17 cellular contexts compared by ENCODE assay signal in genomic region chr3:123092243-123092642, GRCh38. TPM values are rescaled to one million over a fixed set of nuclear protein-coding genes. Genes with fewer than 3 reads are reported as not detected.
DNase-seq lines count a peak whose midpoint lies in the region; ATAC-seq and TF ChIP-seq lines count a peak whose summit lies in the region.
"Had no signal": no experiment of that assay in that cellular context is flagged by ENCODE, and none has a peak within 500 bp of the region (broad histone marks: within the 10 kb centered on the region; RNA-seq: fewer than 3 reads in every experiment).

No MANE protein-coding gene starts in this region.

- no peak for TF ChIP-seq POLR2A in spleen (IDR thresholded peaks at IDR 0.05)

- no peak overlapping the region for H3K27ac ChIP-seq in spleen
- H3K27ac ChIP-seq in heart right ventricle, result no peak overlapping the region
- H3K27ac ChIP-seq: BLaER1 treated with 17β-estradiol and CSF1 and Interleukin-3, amounts not matched to agents 10 nM and 100 nM; HL-60 had no signal

- TF ChIP-seq CTCF in glutamatergic neuron (IDR thresholded peaks at IDR 0.05; ENCODE audit: partially characterized antibody, unreplicated experiment) (no peak), neural crest cell (conservative IDR thresholded peaks at IDR 0.05) (no peak), spleen (IDR thresholded peaks at IDR 0.05 in 8 of 11, conservative IDR thresholded peaks at IDR 0.05 in 3 of 11) (no peak), heart right ventricle (IDR thresholded peaks at IDR 0.05) (no peak)

- H3K36me3 ChIP-seq in spleen (peaks cover 0 to 78% (median 15%) of the 10 kb centered on the region in 6 donors), heart right ventricle (peaks cover 0 to 54% (median 0%) of the 10 kb centered on the region in 9 donors)

- H3K4me3 ChIP-seq in spleen (no peak overlapping the region), heart right ventricle (no peak overlapping the region)
- H3K4me3 ChIP-seq: BLaER1 treated with 17β-estradiol and CSF1 and Interleukin-3, amounts not matched to agents 10 nM and 100 nM had no signal

- peaks cover 27% of the 10 kb centered on the region for H3K36me3 Mint-ChIP-seq in activated naive CD8-positive, alpha-beta T cell treated with anti-CD3 and anti-CD28 coated beads, Interleukin-2, amount 50 U/mL, for 24 hours (ENCODE audit: low read depth)
- peaks cover 31% of the 10 kb centered on the region for H3K36me3 Mint-ChIP-seq in activated naive CD8-positive, alpha-beta T cell treated with anti-CD3 and anti-CD28 coated beads for 36 hours
- H3K36me3 Mint-ChIP-seq in glutamatergic neuron (ENCODE audit: unreplicated experiment) (peaks cover 18% of the 10 kb centered on the region), neural crest cell (ENCODE audit: low read depth) (peaks cover 16% of the 10 kb centered on the region)

- H3K27ac Mint-ChIP-seq in activated naive CD8-positive, alpha-beta T cell treated with anti-CD3 and anti-CD28 coated beads, Interleukin-2, amount 50 U/mL, for 24 hours, result peak overlapping the region; percentile 17
- H3K27ac Mint-ChIP-seq in activated naive CD8-positive, alpha-beta T cell treated with anti-CD3 and anti-CD28 coated beads for 36 hours, result no peak overlapping the region
- H3K27ac Mint-ChIP-seq in glutamatergic neuron (ENCODE audit: unreplicated experiment) (no peak overlapping the region), neural crest cell (ENCODE audit: unreplicated experiment) (peak overlapping the region; percentile 1)
- H3K27ac Mint-ChIP-seq: HFFc6 had no signal

- no peaks in the 10 kb centered on the region for H3K9me3 ChIP-seq in spleen
- H3K9me3 ChIP-seq in heart right ventricle, result no peaks in the 10 kb centered on the region
- H3K9me3 ChIP-seq: BLaER1 treated with 17β-estradiol and CSF1 and Interleukin-3, amounts not matched to agents 10 nM and 100 nM had no signal

- H3K4me1 ChIP-seq in spleen, result peaks cover 0 to 23% (median 14%) of the 10 kb centered on the region in 6 donors
- H3K4me1 ChIP-seq in heart right ventricle, result peaks cover 15 to 52% (median 39%) of the 10 kb centered on the region in 9 donors

- 91 to 100% (median 97%) methylated on average over 3 of the region's 3 CpGs for WGBS in spleen, 5 donors
- 96 to 98% methylated on average over 3 of the region's 3 CpGs for WGBS in heart right ventricle, 2 donors

- H3K9me3 Mint-ChIP-seq in activated naive CD8-positive, alpha-beta T cell treated with anti-CD3 and anti-CD28 coated beads, Interleukin-2, amount 50 U/mL, for 24 hours, result no peaks in the 10 kb centered on the region
- H3K9me3 Mint-ChIP-seq in activated naive CD8-positive, alpha-beta T cell treated with anti-CD3 and anti-CD28 coated beads for 36 hours, result no peaks in the 10 kb centered on the region
- peaks cover 16% of the 10 kb centered on the region for H3K9me3 Mint-ChIP-seq in glutamatergic neuron (ENCODE audit: unreplicated experiment)
- H3K9me3 Mint-ChIP-seq in neural crest cell, result no peaks in the 10 kb centered on the region
- H3K9me3 Mint-ChIP-seq: CD4-positive, CD25-positive, alpha-beta regulatory T cell; HFFc6 had no signal

- no peaks in the 10 kb centered on the region for H3K27me3 Mint-ChIP-seq in activated naive CD8-positive, alpha-beta T cell treated with anti-CD3 and anti-CD28 coated beads, Interleukin-2, amount 50 U/mL, for 24 hours
- no peaks in the 10 kb centered on the region for H3K27me3 Mint-ChIP-seq in activated naive CD8-positive, alpha-beta T cell treated with anti-CD3 and anti-CD28 coated beads for 36 hours
- H3K27me3 Mint-ChIP-seq in glutamatergic neuron (ENCODE audit: unreplicated experiment) (peaks cover 24% of the 10 kb centered on the region), neural crest cell (ENCODE audit: low read depth) (no peaks in the 10 kb centered on the region)
- H3K27me3 Mint-ChIP-seq: CD4-positive, CD25-positive, alpha-beta regulatory T cell had no signal

- H3K4me1 Mint-ChIP-seq in activated naive CD8-positive, alpha-beta T cell treated with anti-CD3 and anti-CD28 coated beads, Interleukin-2, amount 50 U/mL, for 24 hours, result peaks cover 8% of the 10 kb centered on the region
- peaks cover 15% of the 10 kb centered on the region for H3K4me1 Mint-ChIP-seq in activated naive CD8-positive, alpha-beta T cell treated with anti-CD3 and anti-CD28 coated beads for 36 hours
- H3K4me1 Mint-ChIP-seq in glutamatergic neuron (ENCODE audit: low read depth, unreplicated experiment) (peaks cover 70% of the 10 kb centered on the region), neural crest cell (peaks cover 42% of the 10 kb centered on the region)

- intact Hi-C loops in spleen (cut with DNase I; ENCODE audit: low total_unique reads) (no loop called here), heart right ventricle (cut with DNase I) (no loop called here)

- no peak for DNase-seq in activated naive CD8-positive, alpha-beta T cell treated with anti-CD3 and anti-CD28 coated beads, Interleukin-2, amount 50 U/mL, for 24 hours
- DNase-seq in activated naive CD8-positive, alpha-beta T cell treated with anti-CD3 and anti-CD28 coated beads for 36 hours, result no peak
- DNase-seq in glutamatergic neuron, result no peak
- no peak for DNase-seq in neural crest cell (ENCODE audit: low read depth, low spot score)
- peak; percentile 58 for DNase-seq in spleen
- DNase-seq in heart right ventricle, result no peak
- DNase-seq in NOMO-1 treated with DMSO at 0.1 percent for 48 hours (lab: John Stamatoyannopoulos, UW; ENCODE audit: unreplicated experiment), result no peak
- DNase-seq in hepatic stellate cell (ENCODE audit: low spot score), result no peak
- DNase-seq: 8988T; AML-193; CD4-positive, CD25-positive, alpha-beta regulatory T cell; DMS53; GF-D8; HCEC 1CT; HFFc6 had no signal

- H3K27me3 ChIP-seq in spleen (replicated peaks in 1 of 7), result no peaks in the 10 kb centered on the region
- H3K27me3 ChIP-seq in heart right ventricle, result no peaks in the 10 kb centered on the region
- H3K27me3 ChIP-seq: BLaER1 treated with 17β-estradiol and CSF1 and Interleukin-3, amounts not matched to agents 10 nM and 100 nM had no signal

- H3K4me3 Mint-ChIP-seq in activated naive CD8-positive, alpha-beta T cell treated with anti-CD3 and anti-CD28 coated beads, Interleukin-2, amount 50 U/mL, for 24 hours, result no peak overlapping the region
- H3K4me3 Mint-ChIP-seq in activated naive CD8-positive, alpha-beta T cell treated with anti-CD3 and anti-CD28 coated beads for 36 hours, result no peak overlapping the region
- H3K4me3 Mint-ChIP-seq in glutamatergic neuron (ENCODE audit: unreplicated experiment), result peak overlapping the region; percentile 49
- no peak overlapping the region for H3K4me3 Mint-ChIP-seq in neural crest cell
- H3K4me3 Mint-ChIP-seq: CD4-positive, CD25-positive, alpha-beta regulatory T cell; HFFc6 had no signal

- ATAC-seq in activated naive CD8-positive, alpha-beta T cell treated with anti-CD3 and anti-CD28 coated beads, Interleukin-2, amount 50 U/mL, for 24 hours, result no peak
- no peak for ATAC-seq in heart right ventricle

RNA-seq across cellular contexts. Expression of gene PDIA5, which starts 25.4 kb away (rescaled TPM):
- total RNA-seq in activated naive CD8-positive, alpha-beta T cell treated with anti-CD3 and anti-CD28 coated beads for 36 hours, result 10 to 100 TPM; 17.8 to 23.2 TPM
- total RNA-seq in glutamatergic neuron (ENCODE audit: unreplicated experiment) (49.4 TPM), neural crest cell (14.2 and 17.7 TPM in 2 replicates), spleen (10 to 100 TPM; 16.9 to 30.2 (median 22.1) TPM), heart right ventricle (10 to 100 TPM in 1 of 10 donors, 1 to 10 TPM in 9; 4.2 to 14.6 (median 6.3) TPM)
- polyA plus RNA-seq in spleen (1 to 10 TPM; 5.8 to 8.9 (median 7.3) TPM), heart right ventricle (1 to 10 TPM; 5.7 to 8.1 TPM)

Comparison
In these comparisons a context has a peak if more than half of its experiments do, and no peak if none do; other contexts are left out.
1. H3K27ac Mint-ChIP-seq: peak in activated naive CD8-positive, alpha-beta T cell treated with anti-CD3 and anti-CD28 coated beads, Interleukin-2, amount 50 U/mL, for 24 hours (single experiment) and neural crest cell (single experiment); none in activated naive CD8-positive, alpha-beta T cell treated with anti-CD3 and anti-CD28 coated beads for 36 hours (single experiment) and glutamatergic neuron (single experiment).